ENCODE assay signal across 8 cellular contexts in genomic region chr2:68121873-68122679, GRCh38. TPM values are rescaled to one million over a fixed set of nuclear protein-coding genes. Genes with fewer than 3 reads are reported as not detected.
A peak's percentile ranks its signal among the peaks of the same experiment; 100 is the strongest.
DNase-seq lines count a peak whose midpoint lies in the region; ATAC-seq, FAIRE-seq and TF ChIP-seq lines count a peak whose summit lies in the region.

No MANE protein-coding gene starts in this region.

- H3K9me3 ChIP-seq in ovary (no peaks in the 10 kb centered on the region), thyroid gland (no peaks in the 10 kb centered on the region)

- 27 to 34% (median 30%) methylated on average over 16 of the region's 16 CpGs for WGBS in ovary, 3 donors
- WGBS in thyroid gland, 2 donors = 45% methylated on average over 16 of the region's 16 CpGs

- POLR2A ChIA-PET in RWPE1 (lab: Yijun Ruan, JAX; ENCODE audit: low non-redundant PET) = no interaction called here

- DNase-seq in DMS153 (lab: John Stamatoyannopoulos, UW) (peak; percentile 60), KBM-7 (peak; percentile 75), RWPE1 (ENCODE audit: low spot score) (peak; percentile 74), frontal cortex (ENCODE audit: low spot score in 2 of 2) (peak; percentile 31 to 64), ovary (peak; percentile 83 to 92 (median 92)), thyroid gland (peak; percentile 86 to 92)
- DNase-seq in activated gamma-delta T cell treated with anti-CD3 and anti-CD28 coated beads, Interleukin-2, amount 50 U/mL, for 16 hours (ENCODE audit: low read depth) = peak; percentile 70

- H3K36me3 ChIP-seq in ovary (no peaks in the 10 kb centered on the region), thyroid gland (no peaks in the 10 kb centered on the region)

- in situ Hi-C loops in KBM-7 (cut with MboI; ENCODE audit: low pct_unique_long_range_greater_than_20kb, low sequenced_read_pairs) = no loop called here

- TF ChIP-seq CTCF in RWPE1 (conservative IDR thresholded peaks at IDR 0.05; ENCODE audit: low read depth) = peak; percentile 94
- TF ChIP-seq CTCF in ovary (IDR thresholded peaks at IDR 0.05) = peak; percentile 74 to 91 (median 88)
- peak; percentile 71 to 97 (median 90) for TF ChIP-seq CTCF in thyroid gland (IDR thresholded peaks at IDR 0.05)

- TF ChIP-seq POLR2A in ovary (IDR thresholded peaks at IDR 0.05) = no peak
- TF ChIP-seq POLR2A in thyroid gland (IDR thresholded peaks at IDR 0.05) = no peak

- H3K4me3 ChIP-seq in ovary (no peak overlapping the region), thyroid gland (replicated peaks in 1 of 3) (no peak overlapping the region)

- TF ChIP-seq EP300 in ovary (IDR thresholded peaks at IDR 0.05) = no peak

- CTCF ChIA-PET in RWPE1 (lab: Yijun Ruan, JAX) = interaction anchor here (0.6 to 2.2 kb wide), 21 partner anchors 13 to 828 kb away, joined by 3 to 21 read pairs (median 3); no protein-coding TSS in a partner anchor

- H3K4me1 ChIP-seq in ovary (ENCODE audit: insufficient read depth) = peaks cover 3% of the 10 kb centered on the region
- H3K4me1 ChIP-seq in thyroid gland = no peaks in the 10 kb centered on the region

- intact Hi-C loops in ovary (cut with DNase I) = loop anchor here (5.0 to 10.0 kb wide), 4 partner anchors 160 to 320 kb away; no protein-coding TSS in a partner anchor
- intact Hi-C loops in thyroid gland (cut with DNase I) = loop anchor here (5.0 kb wide), 2 partner anchors 165 to 320 kb away; no protein-coding TSS in a partner anchor

- H3K27me3 ChIP-seq in ovary (no peaks in the 10 kb centered on the region), thyroid gland (no peaks in the 10 kb centered on the region)

- H3K27ac ChIP-seq in RWPE1 (no peak overlapping the region), ovary (no peak overlapping the region), thyroid gland (no peak overlapping the region)

- no peak for ATAC-seq in GM18861 (IDR thresholded peaks at IDR 0.05; ENCODE audit: unreplicated experiment)

- FAIRE-seq in frontal cortex (lab: Jason Lieb, UNC) = no peak

RNA-seq across cellular contexts. Expression of gene PNO1, which starts 35.6 kb away (rescaled TPM):
- total RNA-seq in frontal cortex (10.6 TPM), ovary (10 to 100 TPM in 6 of 7 donors, 1 to 10 TPM in 1; 8.9 to 26.4 (median 12.7) TPM), thyroid gland (10 to 100 TPM; 13.2 to 23.2 (median 18.5) TPM)
- polyA plus RNA-seq in ovary = 10 to 100 TPM in 1 of 2 donors, 1 to 10 TPM in 1; 6.1 to 14.8 TPM

RNA-seq across cellular contexts. Expression of gene C1D, which starts 59.3 kb away (rescaled TPM):
- total RNA-seq in frontal cortex = 21.2 TPM
- total RNA-seq in ovary = 10 to 100 TPM; 12.6 to 46.8 (median 17.4) TPM
- polyA plus RNA-seq in ovary = 10 to 100 TPM; 29.6 to 31.8 TPM
- 10 to 100 TPM; 40.6 to 67.9 (median 48.2) TPM for total RNA-seq in thyroid gland
